ENCODE assay signal across 8 cellular contexts in genomic region chr17:28041844-28042656, GRCh38. TPM values are rescaled to one million over a fixed set of nuclear protein-coding genes. Genes with fewer than 3 reads are reported as not detected.
A peak's percentile ranks its signal among the peaks of the same experiment; 100 is the strongest.
DNase-seq lines count a peak whose midpoint lies in the region; ATAC-seq and TF ChIP-seq lines count a peak whose summit lies in the region.

No MANE protein-coding gene starts in this region.

- in situ Hi-C loops in GM13976 (cut with MboI; ENCODE audit: low sequenced_read_pairs, unreplicated experiment): no loop called here

- intact Hi-C loops in left ventricle myocardium superior (cut with micrococcal nuclease) (no loop called here), sciatic nerve (cut with DNase I) (no loop called here)

- H3K4me3 ChIP-seq in GM12865 (ENCODE audit: low read depth, low read length): peak overlapping the region; percentile 93
- H3K4me3 ChIP-seq in WI38 (ENCODE audit: low read depth, low read length): peak overlapping the region; percentile 83
- peak overlapping the region; percentile 90 for H3K4me3 ChIP-seq in skeletal muscle cell (ENCODE audit: low read depth, low read length)

- peak; percentile 10 for ATAC-seq in HG02759 (IDR thresholded peaks at IDR 0.05; ENCODE audit: unreplicated experiment)
- ATAC-seq in left ventricle myocardium superior: peak; percentile 27
- no peak for ATAC-seq in sciatic nerve

- no peak for TF ChIP-seq CTCF in GM12865 (IDR thresholded peaks at IDR 0.05; ENCODE audit: insufficient read depth, low read depth, low read length, missing control alignments)
- TF ChIP-seq CTCF in WI38 (IDR thresholded peaks at IDR 0.05; ENCODE audit: low read depth, low read length): no peak
- no peak for TF ChIP-seq CTCF in GM13976 (IDR thresholded peaks at IDR 0.05; ENCODE audit: borderline replicate concordance, control extremely low read depth, extremely low read depth, insufficient read depth, missing control alignments)

- DNase-seq in GM12865 (ENCODE audit: low read depth): no peak
- no peak for DNase-seq in left ventricle myocardium superior
- DNase-seq in skeletal muscle cell (ENCODE audit: low read depth): no peak
- no peak for DNase-seq in sciatic nerve (ENCODE audit: low spot score)
- DNase-seq in cerebellar nuclear complex (lab: John Stamatoyannopoulos, UW): no peak
- no peak for DNase-seq in GM13976 (ENCODE audit: low spot score)

RNA-seq across cellular contexts. Expression of gene NLK, which starts 0.4 kb away (rescaled TPM):
- total RNA-seq in left ventricle myocardium superior: 22.8 TPM
- total RNA-seq in sciatic nerve: 34.9 TPM
